In the genomic region with DNA sequence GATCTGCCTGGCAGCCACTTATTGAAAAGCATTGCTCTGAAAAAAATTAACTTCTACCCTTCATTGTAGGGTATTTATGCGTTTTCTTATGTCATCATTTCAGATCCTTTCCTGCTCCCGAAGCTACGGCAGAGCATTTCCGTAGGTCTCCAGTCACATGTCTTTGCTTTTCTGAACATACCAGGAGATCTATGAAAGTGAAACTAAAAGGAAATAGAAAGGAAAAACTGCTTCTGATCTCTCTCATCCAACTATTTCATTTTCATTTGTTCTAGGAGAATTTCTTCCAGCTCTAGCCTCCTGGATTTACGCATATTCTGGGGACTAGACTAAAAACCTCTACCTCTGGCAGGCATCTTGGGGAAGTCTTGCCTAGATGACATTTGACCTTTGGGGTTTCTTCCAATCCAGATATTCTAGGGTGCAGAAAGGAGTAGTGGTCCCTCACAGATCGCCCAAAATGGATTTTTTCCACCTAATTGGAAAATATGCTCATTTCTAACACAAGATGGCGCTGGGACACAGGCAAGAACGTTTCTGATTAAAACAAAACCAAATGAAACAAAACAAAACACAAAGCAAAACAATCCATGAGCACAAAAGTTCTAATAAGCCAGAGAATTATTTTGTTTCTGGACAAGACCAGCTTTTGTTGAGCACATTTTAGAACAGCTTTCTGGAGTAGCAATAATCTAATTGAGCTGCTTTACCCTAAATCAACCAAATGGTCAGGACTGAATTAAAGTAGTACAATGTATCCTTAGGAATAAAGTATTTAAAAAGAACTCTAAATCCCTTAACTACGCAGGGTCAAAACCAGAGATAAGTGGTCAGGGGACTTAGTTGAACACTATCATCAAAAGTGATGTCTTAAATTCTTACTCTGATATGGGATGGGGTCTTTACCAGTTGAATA, we compare ENCODE assay signal across 8 cellular contexts. TPM values are rescaled to one million over a fixed set of nuclear protein-coding genes. Genes with fewer than 3 reads are reported as not detected.
DNase-seq lines count a peak whose midpoint lies in the region; ATAC-seq, FAIRE-seq and TF ChIP-seq lines count a peak whose summit lies in the region.

No MANE protein-coding gene starts in this region.

- no peak overlapping the region for H2BK12ac ChIP-seq in H1 (ENCODE audit: low read depth, low read length)

- ATAC-seq in T-helper 17 cell: peak; percentile 42
- ATAC-seq in HG02610 (IDR thresholded peaks at IDR 0.05; ENCODE audit: unreplicated experiment): no peak

- no peak overlapping the region for H2BK5ac ChIP-seq in H1 (ENCODE audit: low read depth, low read length)

- no peak overlapping the region for H3K14ac ChIP-seq in H1 (ENCODE audit: insufficient read length)

- H4K5ac ChIP-seq in H1 (ENCODE audit: insufficient read length, low read depth, low read length): no peak overlapping the region

- H3K36me3 ChIP-seq in H1 (ENCODE audit: control insufficient read depth in 2 of 4, insufficient read depth in 4 of 4, low read length in 3 of 4): no peaks in the 10 kb centered on the region

- no peak overlapping the region for H4K8ac ChIP-seq in H1 (ENCODE audit: extremely low read depth, insufficient read depth, low read length)

- FAIRE-seq in HTR-8/SVneo (lab: Jason Lieb, UNC): no peak
- peak; percentile 94 for FAIRE-seq in H1 (lab: Jason Lieb, UNC)

- H3K18ac ChIP-seq in H1 (ENCODE audit: extremely low read depth, low read length): no peak overlapping the region

- no peak overlapping the region for H3K56ac ChIP-seq in H1 (replicated peaks; ENCODE audit: insufficient read length, low read depth, low read length)

- H3K79me1 ChIP-seq in H1 (ENCODE audit: low read depth, low read length): no peaks in the 10 kb centered on the region

- POLR2A ChIA-PET in H1 (lab: Charles Lee; ENCODE audit: partially characterized antibody): interaction anchor here (0.9 to 2.1 kb wide), 4 partner anchors 12 to 391 kb away, joined by 3 to 6 read pairs (median 3); no protein-coding TSS in a partner anchor

- H3K9ac ChIP-seq in H1 (replicated peaks in 1 of 4; ENCODE audit: extremely low read depth in 1 of 4, low read depth in 3 of 4, low read length in 3 of 4): no peak overlapping the region

- H3K27me3 Mint-ChIP-seq in T-helper 17 cell: peaks cover 11% of the 10 kb centered on the region

- H2BK120ac ChIP-seq in H1 (replicated peaks; ENCODE audit: low read depth, low read length): no peak overlapping the region

- TF ChIP-seq EP300 in H1 (IDR thresholded peaks at IDR 0.05; ENCODE audit: borderline replicate concordance in 1 of 2, low read depth in 2 of 2, low read length in 2 of 2): no peak

- peaks cover 21% of the 10 kb centered on the region for H3K4me1 Mint-ChIP-seq in T-helper 17 cell

- H3K27me3 ChIP-seq in H1 (replicated peaks in 1 of 4; ENCODE audit: control insufficient read depth in 3 of 4, extremely low read depth in 1 of 4, insufficient read depth in 3 of 4, low read length in 3 of 4): no peaks in the 10 kb centered on the region; a peak in 1 of 7 replicates

- H3K9me3 ChIP-seq in T-helper 17 cell (ENCODE audit: control insufficient read depth, low read length, poor library complexity, severe bottlenecking) (no peaks in the 10 kb centered on the region), H1 (ENCODE audit: insufficient read depth in 2 of 2, low read depth in 1 of 2, low read length in 1 of 2) (no peaks in the 10 kb centered on the region)

- H3K4ac ChIP-seq in H1 (replicated peaks; ENCODE audit: insufficient read length, low read depth, low read length): no peak overlapping the region

- H3K4me2 ChIP-seq in H1 (ENCODE audit: insufficient read depth in 1 of 2, low read depth in 2 of 2, low read length in 2 of 2): no peak overlapping the region

- no peak overlapping the region for H3K23ac ChIP-seq in H1 (ENCODE audit: insufficient read length)

- no peak overlapping the region for H4K91ac ChIP-seq in H1 (replicated peaks; ENCODE audit: insufficient read length, low read length)

- H3K23me2 ChIP-seq in H1 (ENCODE audit: low read depth, low read length): peaks cover 2% of the 10 kb centered on the region; the same call in 1 of the 2 replicates

- DNase-seq in NCI-H2081 (lab: John Stamatoyannopoulos, UW) (peak; percentile 12 to 40), NCI-H2081 treated with DMSO at 0.1 percent for 48 hours (lab: John Stamatoyannopoulos, UW) (no peak), HTR-8/SVneo (ENCODE audit: insufficient read length, low spot score) (peak; percentile 49), T-helper 17 cell (no peak), H1 (ENCODE audit: low read depth in 1 of 2, low spot score in 2 of 2) (no peak), mucosa of gallbladder (ENCODE audit: low spot score) (peak; percentile 28), NCI-H2029 treated with DMSO at 0.1 percent for 48 hours (lab: John Stamatoyannopoulos, UW) (no peak)

- CTCF ChIA-PET in H1 (lab: Charles Lee; ENCODE audit: partially characterized antibody): interaction anchor here (0.7 to 9.0 kb wide), 59 partner anchors 9 to 423 kb away, joined by 3 to 114 read pairs (median 4); a partner anchor contains a TSS

- 0 out of 2 replicates have a peak overlapping the region, but pooled peaks have one; percentile 4 for H2AFZ ChIP-seq in H1 (ENCODE audit: low read length)

- H2AK5ac ChIP-seq in H1 (ENCODE audit: low read depth, low read length): no peak overlapping the region

- peaks cover 0 to 2% (median under 1%) of the 10 kb centered on the region in 4 experiments; a peak in 5 of 7 replicates for H3K4me1 ChIP-seq in H1 (replicated peaks in 1 of 4; ENCODE audit: control insufficient read depth in 3 of 4, insufficient read depth in 4 of 4, low read length in 3 of 4)

- H2BK15ac ChIP-seq in H1 (ENCODE audit: low read length): no peak overlapping the region

- no peak overlapping the region for H3K4me3 ChIP-seq in H1 (ENCODE audit: extremely low read depth in 1 of 4, insufficient read depth in 2 of 4, low read depth in 3 of 4, low read length in 4 of 4)

- H2BK20ac ChIP-seq in H1 (ENCODE audit: low read length): no peak overlapping the region

- peak in 2 of 3 experiments; percentile 67 to 70; a peak in 3 of 4 replicates for TF ChIP-seq CTCF in H1 (IDR thresholded peaks at IDR 0.05; ENCODE audit: control extremely low read depth in 1 of 3, insufficient read depth in 1 of 3, low read depth in 1 of 3, low read length in 3 of 3)

- no peaks in the 10 kb centered on the region for H3K79me2 ChIP-seq in H1 (ENCODE audit: control insufficient read depth in 1 of 2, insufficient read depth in 2 of 2, low read length in 2 of 2)

- TF ChIP-seq POLR2A in H1 (IDR thresholded peaks at IDR 0.05; ENCODE audit: control extremely low read depth in 1 of 2, low read depth in 2 of 2, low read length in 2 of 2): no peak

- no peak overlapping the region for H3K27ac ChIP-seq in H1 (ENCODE audit: low read depth, low read length)

- H4K20me1 ChIP-seq in H1 (replicated peaks in 1 of 2; ENCODE audit: control insufficient read depth in 1 of 2, insufficient read depth in 2 of 2, low read length in 2 of 2): no peaks in the 10 kb centered on the region

- H3K4me3 Mint-ChIP-seq in T-helper 17 cell: no peak overlapping the region

- peaks cover 2% of the 10 kb centered on the region for H3K36me3 Mint-ChIP-seq in T-helper 17 cell (ENCODE audit: low read depth)

- peak; percentile 93 for TF ChIP-seq RAD21 in H1 (IDR thresholded peaks at IDR 0.05 in 1 of 2, conservative IDR thresholded peaks at IDR 0.05 in 1 of 2; ENCODE audit: low read depth in 2 of 2, low read length in 2 of 2)

- peak overlapping the region; percentile 37 for H3K27ac Mint-ChIP-seq in T-helper 17 cell

- 60% methylated on average over 9 of the region's 9 CpGs; no CpG with 5 or more reads in 1 of the 2 experiments for WGBS in H1 (ENCODE audit: extremely low coverage in 1 of 2, insufficient coverage in 1 of 2, insufficient read length in 1 of 2, insufficient replicate concordance in 2 of 2, low coverage in 1 of 2, low lambda C conversion rate in 2 of 2, missing lambda C conversion rate in 1 of 2), 2 experiments

TF ChIP-seq in H1, 55 proteins besides CTCF, POLR2A, EP300 and RAD21:
- peak; percentile 47; the same call in 1 of the 2 replicates for TF ChIP-seq TEAD4 (IDR thresholded peaks at IDR 0.05; ENCODE audit: low read depth, low read length)
- no peak for TF ChIP-seq CHD1 (IDR thresholded peaks at IDR 0.05; ENCODE audit: low read depth, low read length)

RNA-seq across cellular contexts. Expression of a gene that starts 12.2 kb away (rescaled TPM):
- 10 to 100 TPM; 16.5 to 21.3 TPM for total RNA-seq in T-helper 17 cell
- total RNA-seq in H1 (2021; fragmentation: NEBNext Ultra II Directional; extraction: Animal tissue kit (Norgen Biotek cat#: 25700)): 12.8 and 13.3 TPM in 2 replicates
- 3.4 and 4.2 TPM in 2 replicates for polyA plus RNA-seq in H1 (2011; rRNA removed)
- 5.6 TPM for polyA plus RNA-seq in H1 (2011; cell fraction: cytosol; rRNA removed)
- polyA plus RNA-seq in H1 (2011; cell fraction: nucleus; rRNA removed): 2.7 TPM
- polyA plus RNA-seq in H1 (2012, experiment 1 of 2): 4.0 to 6.0 TPM (median 4.8 TPM) in 4 replicates
- 0.41 TPM for polyA plus RNA-seq in H1 (2012, experiment 2 of 2)
- 4.9 TPM for polyA plus RNA-seq in H1 (2013, experiment 1 of 2)
- polyA plus RNA-seq in H1 (2013, experiment 2 of 2): 4.4 TPM
- 7.2 and 9.8 TPM in 2 replicates for polyA minus RNA-seq in H1 (2011; rRNA and poly(A)+ RNA removed)
- polyA minus RNA-seq in H1 (2011; cell fraction: cytosol; rRNA and poly(A)+ RNA removed): 8.9 TPM
- 13.5 TPM for polyA minus RNA-seq in H1 (2011; cell fraction: nucleus; rRNA and poly(A)+ RNA removed)
- 7.9 TPM for total RNA-seq in mucosa of gallbladder

Comparison
In these comparisons a context has a peak if more than half of its experiments do, and no peak if none do; other contexts are left out.
1. DNase-seq: peak in NCI-H2081 (2 of 2), HTR-8/SVneo (single experiment) and mucosa of gallbladder (single experiment); none in NCI-H2081 treated with DMSO at 0.1 percent for 48 hours (single experiment), T-helper 17 cell (0 of 3), H1 (0 of 2) and NCI-H2029 treated with DMSO at 0.1 percent for 48 hours (single experiment).